Comparison of ENCODE assay signal across 31 cellular contexts in genomic region chr1:19756480-19756879, GRCh38. TPM values are rescaled to one million over a fixed set of nuclear protein-coding genes. Genes with fewer than 3 reads are reported as not detected.
"Had no signal": no experiment of that assay in that cellular context is flagged by ENCODE, and none has a peak within 500 bp of the region (broad histone marks: within the 10 kb centered on the region; RNA-seq: fewer than 3 reads in every experiment).

No MANE protein-coding gene starts in this region.

- H3K27me3 Mint-ChIP-seq: activated B cell treated with CpG ODN at 0.5 μM for 24 hours; activated CD4-positive, alpha-beta T cell treated with anti-CD3 and anti-CD28 coated beads for 36 hours; activated naive CD4-positive, alpha-beta T cell treated with anti-CD3 and anti-CD28 coated beads, Interleukin-2, amount 10 ng/mL, durations not matched to agents 7 days and 5 days; activated naive CD8-positive, alpha-beta T cell treated with anti-CD3 and anti-CD28 coated beads, Interleukin-2, amount 10 ng/mL, durations not matched to agents 7 days and 5 days; memory B cell; naive thymus-derived CD4-positive, alpha-beta T cell; stimulated activated naive CD8-positive, alpha-beta T cell treated with anti-CD3 and anti-CD28 coated beads, Interleukin-15, Interleukin-2, amounts not matched to agents 100 ng/mL and 50 ng/mL, for 24 hours had no signal

- H3K9me3 ChIP-seq: ovary, right lobe of liver, thyroid gland had no signal

- H3K27ac ChIP-seq: ovary, right lobe of liver, skin epidermis, thyroid gland had no signal

- H3K36me3 ChIP-seq: ovary had no signal

- H3K4me1 ChIP-seq: thyroid gland had no signal

- DNase-seq: activated B cell treated with CpG ODN at 0.5 μM for 24 hours; activated CD4-positive, alpha-beta T cell treated with anti-CD3 and anti-CD28 coated beads for 36 hours; activated CD8-positive, alpha-beta T cell treated with anti-CD3 and anti-CD28 coated beads, Interleukin-2, amount 10 ng/mL, durations not matched to agents 7 days and 5 days; activated effector memory CD4-positive, alpha-beta T cell treated with anti-CD3 and anti-CD28 coated beads, Interleukin-2, amount 50 U/mL, for 16 hours; activated naive CD4-positive, alpha-beta T cell treated with anti-CD3 and anti-CD28 coated beads, Interleukin-2, amount 10 ng/mL, durations not matched to agents 7 days and 5 days; activated naive CD8-positive, alpha-beta T cell treated with anti-CD3 and anti-CD28 coated beads, Interleukin-2, amount 10 ng/mL, durations not matched to agents 7 days and 5 days; activated T-cell treated with anti-CD3 and anti-CD28 coated beads for 4 hours; amniotic stem cell; central memory CD4-positive, alpha-beta T cell; foreskin fibroblast; head of caudate nucleus; hippocampal formation; immature natural killer cell; kidney; midbrain; naive thymus-derived CD4-positive, alpha-beta T cell; ovary; right lobe of liver; stimulated activated CD4-positive, alpha-beta T cell treated with anti-CD3 and anti-CD28 coated beads, Interleukin-4, amount 100 ng/mL, for 24 hours; substantia nigra; thyroid gland had no signal

- H3K4me3 ChIP-seq: ovary, right lobe of liver, skin epidermis, thyroid gland had no signal

- H3K4me1 Mint-ChIP-seq: activated B cell treated with CpG ODN at 0.5 μM for 24 hours; activated CD4-positive, alpha-beta T cell treated with anti-CD3 and anti-CD28 coated beads for 36 hours; immature natural killer cell; memory B cell; naive thymus-derived CD4-positive, alpha-beta T cell had no signal

- H3K9me3 Mint-ChIP-seq: activated B cell treated with CpG ODN at 0.5 μM for 24 hours; activated naive CD4-positive, alpha-beta T cell treated with anti-CD3 and anti-CD28 coated beads, Interleukin-2, amount 10 ng/mL, durations not matched to agents 7 days and 5 days; activated naive CD8-positive, alpha-beta T cell treated with anti-CD3 and anti-CD28 coated beads, Interleukin-2, amount 10 ng/mL, durations not matched to agents 7 days and 5 days; activated T-helper 1 cell treated with anti-CD3 and anti-CD28 coated beads, Interleukin-12 subunit alpha, Interleukin-12 subunit beta, Interleukin-2, Interleukin-4 antibody, amounts not matched to agents 30 ng/mL and 10 ng/mL and 1 ng/mL, durations not matched to agents 14 hours and 24 hours and 36 hours; immature natural killer cell; naive thymus-derived CD4-positive, alpha-beta T cell; stimulated activated effector memory CD8-positive, alpha-beta T cell treated with anti-CD3 and anti-CD28 coated beads, Interleukin-12 subunit alpha, Interleukin-12 subunit beta, amount 100 ng/mL, for 72 hours; stimulated activated naive CD8-positive, alpha-beta T cell treated with anti-CD3 and anti-CD28 coated beads, Interleukin-15, Interleukin-2, amounts not matched to agents 100 ng/mL and 50 ng/mL, for 24 hours; T-helper 2 cell treated with Interferon-gamma antibody and Interleukin-4, amounts not matched to agents 5 μg/mL and 100 μg/mL, for 36 hours had no signal

- H3K4me3 Mint-ChIP-seq: activated B cell treated with CpG ODN at 0.5 μM for 24 hours; activated CD4-positive, alpha-beta T cell treated with anti-CD3 and anti-CD28 coated beads for 36 hours; activated CD8-positive, alpha-beta T cell treated with anti-CD3 and anti-CD28 coated beads, Interleukin-2, amount 10 ng/mL, durations not matched to agents 7 days and 5 days; activated naive CD4-positive, alpha-beta T cell treated with anti-CD3 and anti-CD28 coated beads, Interleukin-2, amount 10 ng/mL, durations not matched to agents 7 days and 5 days; activated naive CD8-positive, alpha-beta T cell treated with anti-CD3 and anti-CD28 coated beads, Interleukin-2, amount 10 ng/mL, durations not matched to agents 7 days and 5 days; activated T-helper 1 cell treated with anti-CD3 and anti-CD28 coated beads, Interleukin-12 subunit alpha, Interleukin-12 subunit beta, Interleukin-2, Interleukin-4 antibody, amounts not matched to agents 30 ng/mL and 10 ng/mL and 1 ng/mL, durations not matched to agents 14 hours and 24 hours and 36 hours; immature natural killer cell; memory B cell; naive thymus-derived CD4-positive, alpha-beta T cell; stimulated activated effector memory CD8-positive, alpha-beta T cell treated with anti-CD3 and anti-CD28 coated beads, Interleukin-12 subunit alpha, Interleukin-12 subunit beta, amount 100 ng/mL, for 72 hours; stimulated activated naive CD8-positive, alpha-beta T cell treated with anti-CD3 and anti-CD28 coated beads, Interleukin-15, Interleukin-2, amounts not matched to agents 100 ng/mL and 50 ng/mL, for 24 hours; T-helper 2 cell treated with Interferon-gamma antibody and Interleukin-4, amounts not matched to agents 5 μg/mL and 100 μg/mL, for 36 hours had no signal

- H3K27ac Mint-ChIP-seq: activated B cell treated with CpG ODN at 0.5 μM for 24 hours; activated CD4-positive, alpha-beta T cell treated with anti-CD3 and anti-CD28 coated beads for 36 hours; activated CD8-positive, alpha-beta T cell treated with anti-CD3 and anti-CD28 coated beads, Interleukin-2, amount 10 ng/mL, durations not matched to agents 7 days and 5 days; activated naive CD4-positive, alpha-beta T cell treated with anti-CD3 and anti-CD28 coated beads, Interleukin-2, amount 10 ng/mL, durations not matched to agents 7 days and 5 days; activated naive CD8-positive, alpha-beta T cell treated with anti-CD3 and anti-CD28 coated beads, Interleukin-2, amount 10 ng/mL, durations not matched to agents 7 days and 5 days; activated T-helper 1 cell treated with anti-CD3 and anti-CD28 coated beads, Interleukin-12 subunit alpha, Interleukin-12 subunit beta, Interleukin-2, Interleukin-4 antibody, amounts not matched to agents 30 ng/mL and 10 ng/mL and 1 ng/mL, durations not matched to agents 14 hours and 24 hours and 36 hours; immature natural killer cell; memory B cell; progenitor cell of endocrine pancreas; stimulated activated naive CD8-positive, alpha-beta T cell treated with anti-CD3 and anti-CD28 coated beads, Interleukin-15, Interleukin-2, amounts not matched to agents 100 ng/mL and 50 ng/mL, for 24 hours; T-helper 2 cell treated with Interferon-gamma antibody and Interleukin-4, amounts not matched to agents 5 μg/mL and 100 μg/mL, for 36 hours had no signal

- H3K36me3 Mint-ChIP-seq: activated naive CD8-positive, alpha-beta T cell treated with anti-CD3 and anti-CD28 coated beads, Interleukin-2, amount 10 ng/mL, durations not matched to agents 7 days and 5 days had no signal

- FAIRE-seq: endothelial cell of umbilical vein, kidney had no signal

- ATAC-seq: activated CD4-positive, alpha-beta T cell treated with anti-CD3 and anti-CD28 coated beads for 36 hours; activated CD8-positive, alpha-beta T cell treated with anti-CD3 and anti-CD28 coated beads, Interleukin-2, amount 10 ng/mL, durations not matched to agents 7 days and 5 days; naive thymus-derived CD4-positive, alpha-beta T cell; right lobe of liver; stimulated activated effector memory CD8-positive, alpha-beta T cell treated with anti-CD3 and anti-CD28 coated beads, Interleukin-12 subunit alpha, Interleukin-12 subunit beta, amount 100 ng/mL, for 72 hours had no signal

- H3K27me3 ChIP-seq: ovary, right lobe of liver, thyroid gland had no signal

RNA-seq across cellular contexts. Expression of gene RNF186, which starts 58.6 kb away (rescaled TPM):
- total RNA-seq: activated B cell treated with CpG ODN at 0.5 μM for 24 hours; activated CD4-positive, alpha-beta T cell treated with anti-CD3 and anti-CD28 coated beads for 36 hours; activated CD8-positive, alpha-beta T cell treated with anti-CD3 and anti-CD28 coated beads, Interleukin-2, amount 10 ng/mL, durations not matched to agents 7 days and 5 days; activated naive CD8-positive, alpha-beta T cell treated with anti-CD3 and anti-CD28 coated beads, Interleukin-2, amount 10 ng/mL, durations not matched to agents 7 days and 5 days; activated T-helper 1 cell treated with anti-CD3 and anti-CD28 coated beads, Interleukin-12 subunit alpha, Interleukin-12 subunit beta, Interleukin-2, Interleukin-4 antibody, amounts not matched to agents 30 ng/mL and 10 ng/mL and 1 ng/mL, durations not matched to agents 14 hours and 24 hours and 36 hours; endothelial cell of umbilical vein; fibroblast of lung; naive thymus-derived CD4-positive, alpha-beta T cell; progenitor cell of endocrine pancreas; thyroid gland; ureter had no signal
